9 cellular contexts compared by ENCODE assay signal in the genomic region with DNA sequence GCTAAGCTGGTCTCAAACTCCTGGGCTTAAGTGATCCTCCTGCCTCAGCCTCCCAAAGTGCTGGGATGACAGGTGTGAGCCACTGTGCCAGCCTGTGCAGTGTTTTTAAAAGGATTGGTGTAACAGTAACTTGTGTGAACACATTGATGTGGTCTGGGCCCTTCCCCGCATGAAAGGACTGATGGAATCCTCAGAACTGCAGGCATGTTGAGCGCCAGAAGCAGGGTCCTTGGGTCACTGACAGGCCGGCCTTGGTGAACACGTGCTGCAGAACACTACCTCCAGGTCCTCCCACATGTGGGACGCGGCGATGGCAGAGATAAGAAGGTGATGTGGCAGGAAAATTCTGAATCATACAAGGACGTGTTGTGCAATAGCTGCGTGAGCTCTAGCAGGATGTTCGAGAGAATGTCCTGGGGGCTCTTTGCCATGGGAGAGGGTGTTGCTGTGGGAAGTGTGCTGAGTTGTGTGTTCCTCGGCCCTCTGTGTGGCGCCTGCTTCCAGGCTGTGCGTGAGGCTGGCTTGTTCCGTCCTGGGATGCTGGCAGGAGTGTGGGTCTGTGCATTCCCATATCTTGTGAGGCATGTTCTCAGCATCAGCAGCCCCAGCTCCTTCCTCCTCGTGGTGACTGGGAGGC.
DNase-seq lines count a peak whose midpoint lies in the region; ATAC-seq and TF ChIP-seq lines count a peak whose summit lies in the region.
"Had no signal": no experiment of that assay in that cellular context is flagged by ENCODE, and none has a peak within 500 bp of the region (broad histone marks: within the 10 kb centered on the region; RNA-seq: fewer than 3 reads in every experiment).

No MANE protein-coding gene starts in this region.

- H3K27me3 Mint-ChIP-seq in activated T-cell treated with anti-CD3 and anti-CD28 coated beads, Interleukin-2, amount 50 U/mL, for 4 hours (ENCODE audit: low read depth) = no peaks in the 10 kb centered on the region
- H3K27me3 Mint-ChIP-seq in stimulated activated naive CD8-positive, alpha-beta T cell treated with anti-CD3 and anti-CD28 coated beads, Interleukin-15, Interleukin-2, amounts not matched to agents 100 ng/mL and 50 ng/mL, for 24 hours = no peaks in the 10 kb centered on the region
- H3K27me3 Mint-ChIP-seq in progenitor cell of endocrine pancreas = no peaks in the 10 kb centered on the region
- H3K27me3 Mint-ChIP-seq: CD4-positive, CD25-positive, alpha-beta regulatory T cell had no signal

- peaks cover 46% of the 10 kb centered on the region for H3K36me3 ChIP-seq in left ventricle myocardium inferior

- H3K4me1 ChIP-seq in left ventricle myocardium inferior = peaks cover 53% of the 10 kb centered on the region

- no peak overlapping the region for H3K4me3 Mint-ChIP-seq in activated T-cell treated with anti-CD3 and anti-CD28 coated beads, Interleukin-2, amount 50 U/mL, for 4 hours
- peak overlapping the region; percentile 33 for H3K4me3 Mint-ChIP-seq in stimulated activated naive CD8-positive, alpha-beta T cell treated with anti-CD3 and anti-CD28 coated beads, Interleukin-15, Interleukin-2, amounts not matched to agents 100 ng/mL and 50 ng/mL, for 24 hours
- H3K4me3 Mint-ChIP-seq in progenitor cell of endocrine pancreas (ENCODE audit: low read depth) = no peak overlapping the region
- H3K4me3 Mint-ChIP-seq: CD4-positive, CD25-positive, alpha-beta regulatory T cell had no signal

- DNase-seq in activated CD4-positive, alpha-beta T cell treated with anti-CD3 and anti-CD28 coated beads for 48 hours = peak; percentile 76
- DNase-seq in activated CD4-positive, alpha-beta T cell treated with anti-CD3 and anti-CD28 coated beads, Interleukin-2, amount 50 U/mL, for 1 hour = no peak
- no peak for DNase-seq in activated T-cell treated with anti-CD3 and anti-CD28 coated beads, Interleukin-2, amount 50 U/mL, for 4 hours
- DNase-seq in left ventricle myocardium inferior (no peak), cerebellar nuclear complex (lab: John Stamatoyannopoulos, UW) (no peak), progenitor cell of endocrine pancreas (ENCODE audit: low spot score, unreplicated experiment) (no peak), NCI-H2029 treated with DMSO at 0.1 percent for 48 hours (lab: John Stamatoyannopoulos, UW) (no peak)
- DNase-seq: CD4-positive, CD25-positive, alpha-beta regulatory T cell had no signal

- H3K9me3 ChIP-seq in left ventricle myocardium inferior (replicated peaks) = no peaks in the 10 kb centered on the region

- peaks cover 23% of the 10 kb centered on the region for H3K36me3 Mint-ChIP-seq in activated T-cell treated with anti-CD3 and anti-CD28 coated beads, Interleukin-2, amount 50 U/mL, for 4 hours (ENCODE audit: insufficient read depth)
- peaks cover 34% of the 10 kb centered on the region for H3K36me3 Mint-ChIP-seq in stimulated activated naive CD8-positive, alpha-beta T cell treated with anti-CD3 and anti-CD28 coated beads, Interleukin-15, Interleukin-2, amounts not matched to agents 100 ng/mL and 50 ng/mL, for 24 hours (ENCODE audit: low read depth)
- peaks cover 22% of the 10 kb centered on the region for H3K36me3 Mint-ChIP-seq in progenitor cell of endocrine pancreas (ENCODE audit: insufficient read depth)

- peaks cover 8% of the 10 kb centered on the region for H3K4me1 Mint-ChIP-seq in activated T-cell treated with anti-CD3 and anti-CD28 coated beads, Interleukin-2, amount 50 U/mL, for 4 hours (ENCODE audit: low read depth)
- H3K4me1 Mint-ChIP-seq in stimulated activated naive CD8-positive, alpha-beta T cell treated with anti-CD3 and anti-CD28 coated beads, Interleukin-15, Interleukin-2, amounts not matched to agents 100 ng/mL and 50 ng/mL, for 24 hours (ENCODE audit: low read depth) = peaks cover 26% of the 10 kb centered on the region
- peaks cover 6% of the 10 kb centered on the region for H3K4me1 Mint-ChIP-seq in progenitor cell of endocrine pancreas (ENCODE audit: low read depth)

- H3K27ac Mint-ChIP-seq in stimulated activated naive CD8-positive, alpha-beta T cell treated with anti-CD3 and anti-CD28 coated beads, Interleukin-15, Interleukin-2, amounts not matched to agents 100 ng/mL and 50 ng/mL, for 24 hours = peak overlapping the region; percentile 21
- no peak overlapping the region for H3K27ac Mint-ChIP-seq in progenitor cell of endocrine pancreas

- no peaks in the 10 kb centered on the region for H3K27me3 ChIP-seq in left ventricle myocardium inferior (ENCODE audit: low read depth)

- intact Hi-C loops in left ventricle myocardium inferior (cut with micrococcal nuclease) = no loop called here

- no peaks in the 10 kb centered on the region for H3K9me3 Mint-ChIP-seq in activated T-cell treated with anti-CD3 and anti-CD28 coated beads, Interleukin-2, amount 50 U/mL, for 4 hours
- H3K9me3 Mint-ChIP-seq in stimulated activated naive CD8-positive, alpha-beta T cell treated with anti-CD3 and anti-CD28 coated beads, Interleukin-15, Interleukin-2, amounts not matched to agents 100 ng/mL and 50 ng/mL, for 24 hours = no peaks in the 10 kb centered on the region
- no peaks in the 10 kb centered on the region for H3K9me3 Mint-ChIP-seq in progenitor cell of endocrine pancreas (ENCODE audit: low read depth)
- H3K9me3 Mint-ChIP-seq: CD4-positive, CD25-positive, alpha-beta regulatory T cell had no signal

- H3K4me3 ChIP-seq in left ventricle myocardium inferior = no peak overlapping the region

- peak overlapping the region; percentile 58 for H3K27ac ChIP-seq in left ventricle myocardium inferior (replicated peaks)

- ATAC-seq in activated T-cell treated with anti-CD3 and anti-CD28 coated beads, Interleukin-2, amount 50 U/mL, for 4 hours = peak; percentile 35 to 55

- TF ChIP-seq CTCF in left ventricle myocardium inferior (IDR thresholded peaks at IDR 0.05; ENCODE audit: borderline replicate concordance) (no peak), progenitor cell of endocrine pancreas (IDR thresholded peaks at IDR 0.05; ENCODE audit: unreplicated experiment) (no peak)
